ENCODE assay signal across 10 cellular contexts in genomic region chr14:58826845-58827686, GRCh38.
DNase-seq lines count a peak whose midpoint lies in the region; ATAC-seq, FAIRE-seq and TF ChIP-seq lines count a peak whose summit lies in the region.
"Had no signal": no experiment of that assay in that cellular context is flagged by ENCODE, and none has a peak within 500 bp of the region (broad histone marks: within the 10 kb centered on the region; RNA-seq: fewer than 3 reads in every experiment).

No MANE protein-coding gene starts in this region.

- peaks cover 0 to 17% (median 3%) of the 10 kb centered on the region in 7 donors for H3K9me3 Mint-ChIP-seq in CD14-positive monocyte
- H3K9me3 Mint-ChIP-seq in astrocyte (ENCODE audit: unreplicated experiment) = peaks cover 10% of the 10 kb centered on the region
- peaks cover 27% of the 10 kb centered on the region for H3K9me3 Mint-ChIP-seq in nephron progenitor cell

- intact Hi-C loops in CD14-positive monocyte (cut with micrococcal nuclease) = no loop called here

- H3K27me3 Mint-ChIP-seq in CD14-positive monocyte (ENCODE audit: low read depth in 3 of 3) (peaks cover 1 to 5% (median 2%) of the 10 kb centered on the region in 3 donors), astrocyte (ENCODE audit: low read depth, unreplicated experiment) (no peaks in the 10 kb centered on the region), nephron progenitor cell (ENCODE audit: low read depth, poor library complexity) (peaks cover 9% of the 10 kb centered on the region)

- H3K4me1 ChIP-seq in astrocyte (ENCODE audit: insufficient read depth, low read length) (peaks cover 7% of the 10 kb centered on the region), gastroesophageal sphincter (no peaks in the 10 kb centered on the region)
- H3K4me1 ChIP-seq: ascending aorta had no signal

- DNase-seq in CD14-positive monocyte (ENCODE audit: low spot score) (no peak), HFF-Myc (ENCODE audit: extremely low read depth, low read depth) (no peak), astrocyte (ENCODE audit: low read depth) (no peak), nephron progenitor cell (no peak), T-helper 9 cell (no peak), DMS79 (lab: John Stamatoyannopoulos, UW) (no peak)
- DNase-seq: KG1 had no signal

- TF ChIP-seq POLR2A in gastroesophageal sphincter (IDR thresholded peaks at IDR 0.05) = no peak

- H3K9me3 ChIP-seq in astrocyte (ENCODE audit: insufficient read depth, low read depth, low read length) = peaks cover 8% of the 10 kb centered on the region
- H3K9me3 ChIP-seq in gastroesophageal sphincter = peaks cover 0 to 11% (median 0%) of the 10 kb centered on the region in 3 donors
- H3K9me3 ChIP-seq: ascending aorta had no signal

- H3K36me3 Mint-ChIP-seq in CD14-positive monocyte (no peaks in the 10 kb centered on the region), astrocyte (ENCODE audit: low read depth, unreplicated experiment) (no peaks in the 10 kb centered on the region), nephron progenitor cell (ENCODE audit: low read depth) (peaks cover 10% of the 10 kb centered on the region)

- no peak for ATAC-seq in gastroesophageal sphincter
- ATAC-seq in GM21723 (IDR thresholded peaks at IDR 0.05; ENCODE audit: unreplicated experiment) = no peak

- 84 to 88% methylated on average over 6 to 8 of the region's 9 CpGs for WGBS in gastroesophageal sphincter (ENCODE audit: low coverage in 1 of 2), 2 donors

- H3K4me1 Mint-ChIP-seq in CD14-positive monocyte (no peaks in the 10 kb centered on the region), astrocyte (ENCODE audit: low read depth, unreplicated experiment) (peaks cover 8% of the 10 kb centered on the region), nephron progenitor cell (peaks cover 24% of the 10 kb centered on the region)

- no peak overlapping the region for H2AFZ ChIP-seq in astrocyte (ENCODE audit: low read depth, low read length)

- H3K4me2 ChIP-seq in astrocyte (ENCODE audit: low read length) = no peak overlapping the region

- H3K9ac ChIP-seq in astrocyte (ENCODE audit: low read length) = no peak overlapping the region

- H3K4me3 Mint-ChIP-seq in CD14-positive monocyte (no peak overlapping the region), astrocyte (ENCODE audit: unreplicated experiment) (no peak overlapping the region), nephron progenitor cell (no peak overlapping the region)

- no peaks in the 10 kb centered on the region for H3K79me2 ChIP-seq in astrocyte (ENCODE audit: insufficient read depth, low read length)

- H3K27ac Mint-ChIP-seq in CD14-positive monocyte = no peak overlapping the region
- H3K27ac Mint-ChIP-seq in astrocyte (ENCODE audit: unreplicated experiment) = no peak overlapping the region
- H3K27ac Mint-ChIP-seq in nephron progenitor cell = no peak overlapping the region

- TF ChIP-seq CTCF in CD14-positive monocyte (IDR thresholded peaks at IDR 0.05) (peak; percentile 74), HFF-Myc (IDR thresholded peaks at IDR 0.05; ENCODE audit: low read depth, low read length, missing control alignments) (peak; percentile 12), astrocyte (IDR thresholded peaks at IDR 0.05; ENCODE audit: insufficient read depth, low read depth, low read length) (peak; percentile 20), nephron progenitor cell (IDR thresholded peaks at IDR 0.05) (peak; percentile 31), gastroesophageal sphincter (IDR thresholded peaks at IDR 0.05) (no peak)

- FAIRE-seq in astrocyte (lab: Jason Lieb, UNC) = no peak

- H4K20me1 ChIP-seq in astrocyte (ENCODE audit: insufficient read depth, low read length) = no peaks in the 10 kb centered on the region

- TF ChIP-seq EP300 in gastroesophageal sphincter (IDR thresholded peaks at IDR 0.05) = no peak

- no peak overlapping the region for H3K4me3 ChIP-seq in HFF-Myc (replicated peaks; ENCODE audit: low read depth, low read length)
- no peak overlapping the region for H3K4me3 ChIP-seq in astrocyte (ENCODE audit: insufficient read depth, low read depth, low read length)
- no peak overlapping the region for H3K4me3 ChIP-seq in gastroesophageal sphincter
- H3K4me3 ChIP-seq: ascending aorta had no signal

- no peak overlapping the region for H3K27ac ChIP-seq in astrocyte (ENCODE audit: low read depth, low read length)
- H3K27ac ChIP-seq in gastroesophageal sphincter = no peak overlapping the region
- H3K27ac ChIP-seq: ascending aorta had no signal

- no peaks in the 10 kb centered on the region for H3K36me3 ChIP-seq in astrocyte (ENCODE audit: insufficient read depth, low read length)
- H3K36me3 ChIP-seq in gastroesophageal sphincter = no peaks in the 10 kb centered on the region
- H3K36me3 ChIP-seq: ascending aorta had no signal

- H3K27me3 ChIP-seq in astrocyte (ENCODE audit: insufficient read depth, low read length) (no peaks in the 10 kb centered on the region), gastroesophageal sphincter (no peaks in the 10 kb centered on the region)
- H3K27me3 ChIP-seq: ascending aorta had no signal

Comparison
In these comparisons a context has a peak if more than half of its experiments do, and no peak if none do; other contexts are left out.
1. CTCF ChIP-seq: peak in CD14-positive monocyte (single experiment), HFF-Myc (single experiment), astrocyte (single experiment) and nephron progenitor cell (single experiment); none in gastroesophageal sphincter (0 of 4).